In the genomic region with DNA sequence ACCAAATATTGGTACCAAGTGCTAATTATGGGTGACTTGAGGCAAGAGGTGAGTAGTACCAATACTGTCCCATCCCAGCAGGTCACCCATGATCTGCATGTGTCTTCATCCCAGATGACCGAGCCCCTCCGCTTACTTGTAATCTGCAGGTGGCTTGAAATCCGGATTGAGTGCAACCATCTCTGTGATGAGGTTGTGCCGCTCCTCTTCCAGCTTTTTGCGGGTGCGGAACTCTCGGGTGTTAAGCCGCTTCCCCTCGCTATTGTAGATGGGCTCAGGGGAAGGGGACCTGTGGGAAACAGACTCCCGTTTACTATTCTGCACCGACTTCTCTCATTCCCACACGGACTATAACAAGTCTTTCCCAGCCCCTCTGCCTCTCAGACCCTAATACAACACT, we compare ENCODE assay signal across 20 cellular contexts. TPM values are rescaled to one million over a fixed set of nuclear protein-coding genes. Genes with fewer than 3 reads are reported as not detected.
DNase-seq lines count a peak whose midpoint lies in the region; ATAC-seq and TF ChIP-seq lines count a peak whose summit lies in the region.
"Had no signal": no experiment of that assay in that cellular context is flagged by ENCODE, and none has a peak within 500 bp of the region (broad histone marks: within the 10 kb centered on the region; RNA-seq: fewer than 3 reads in every experiment).

No MANE protein-coding gene starts in this region.

- no peak overlapping the region for H3K27ac ChIP-seq in CD4-positive, alpha-beta T cell (ENCODE audit: low read depth, low read length)
- H3K27ac ChIP-seq: heart left ventricle, left ventricle myocardium inferior had no signal

- H3K9me3 Mint-ChIP-seq in activated CD4-positive, alpha-beta memory T cell treated with anti-CD3 and anti-CD28 coated beads, Interleukin-2, amount 10 ng/mL, durations not matched to agents 7 days and 5 days: no peaks in the 10 kb centered on the region
- no peaks in the 10 kb centered on the region for H3K9me3 Mint-ChIP-seq in activated CD4-positive, alpha-beta memory T cell treated with anti-CD3 and anti-CD28 coated beads for 36 hours
- no peaks in the 10 kb centered on the region for H3K9me3 Mint-ChIP-seq in CD4-positive, alpha-beta T cell
- no peaks in the 10 kb centered on the region for H3K9me3 Mint-ChIP-seq in activated naive CD8-positive, alpha-beta T cell treated with anti-CD3 and anti-CD28 coated beads, Interleukin-2, amount 50 U/mL, for 24 hours
- no peaks in the 10 kb centered on the region for H3K9me3 Mint-ChIP-seq in naive thymus-derived CD8-positive, alpha-beta T cell

- H3K9me3 ChIP-seq in CD4-positive, alpha-beta T cell (ENCODE audit: control insufficient read depth, low read length): no peaks in the 10 kb centered on the region
- H3K9me3 ChIP-seq: heart left ventricle, left ventricle myocardium inferior had no signal

- no peaks in the 10 kb centered on the region for H3K27me3 ChIP-seq in CD4-positive, alpha-beta T cell (ENCODE audit: control insufficient read depth, insufficient read depth, low read length)
- H3K27me3 ChIP-seq: heart left ventricle had no signal

- H3K4me1 Mint-ChIP-seq in activated CD4-positive, alpha-beta memory T cell treated with anti-CD3 and anti-CD28 coated beads, Interleukin-2, amount 10 ng/mL, durations not matched to agents 7 days and 5 days: peaks cover 88% of the 10 kb centered on the region
- peaks cover 86% of the 10 kb centered on the region for H3K4me1 Mint-ChIP-seq in activated CD4-positive, alpha-beta memory T cell treated with anti-CD3 and anti-CD28 coated beads for 36 hours (ENCODE audit: low read depth)
- peaks cover 87% of the 10 kb centered on the region for H3K4me1 Mint-ChIP-seq in CD4-positive, alpha-beta T cell (ENCODE audit: low read depth)
- peaks cover 92% of the 10 kb centered on the region for H3K4me1 Mint-ChIP-seq in activated naive CD8-positive, alpha-beta T cell treated with anti-CD3 and anti-CD28 coated beads, Interleukin-2, amount 50 U/mL, for 24 hours
- H3K4me1 Mint-ChIP-seq in naive thymus-derived CD8-positive, alpha-beta T cell: peaks cover 36 to 98% (median 91%) of the 10 kb centered on the region in 4 donors

- H3K4me3 Mint-ChIP-seq in activated CD4-positive, alpha-beta memory T cell treated with anti-CD3 and anti-CD28 coated beads, Interleukin-2, amount 10 ng/mL, durations not matched to agents 7 days and 5 days: no peak overlapping the region
- H3K4me3 Mint-ChIP-seq in activated CD4-positive, alpha-beta memory T cell treated with anti-CD3 and anti-CD28 coated beads for 36 hours: no peak overlapping the region
- H3K4me3 Mint-ChIP-seq in CD4-positive, alpha-beta T cell: no peak overlapping the region
- no peak overlapping the region for H3K4me3 Mint-ChIP-seq in activated naive CD8-positive, alpha-beta T cell treated with anti-CD3 and anti-CD28 coated beads, Interleukin-2, amount 50 U/mL, for 24 hours
- peak overlapping the region in 4 of 10 donors; percentile 16 to 50 (median 40) for H3K4me3 Mint-ChIP-seq in naive thymus-derived CD8-positive, alpha-beta T cell

- H3K27ac Mint-ChIP-seq in activated CD4-positive, alpha-beta memory T cell treated with anti-CD3 and anti-CD28 coated beads, Interleukin-2, amount 10 ng/mL, durations not matched to agents 7 days and 5 days: peak overlapping the region; percentile 1
- H3K27ac Mint-ChIP-seq in activated CD4-positive, alpha-beta memory T cell treated with anti-CD3 and anti-CD28 coated beads for 36 hours: no peak overlapping the region
- H3K27ac Mint-ChIP-seq in CD4-positive, alpha-beta T cell: peak overlapping the region; percentile 92
- H3K27ac Mint-ChIP-seq in activated naive CD8-positive, alpha-beta T cell treated with anti-CD3 and anti-CD28 coated beads, Interleukin-2, amount 50 U/mL, for 24 hours: peak overlapping the region; percentile 36
- H3K27ac Mint-ChIP-seq in naive thymus-derived CD8-positive, alpha-beta T cell: peak overlapping the region in 6 of 10 donors; percentile 11 to 91 (median 66)

- DNase-seq in activated CD4-positive, alpha-beta memory T cell treated with anti-CD3 and anti-CD28 coated beads, Interleukin-2, amount 10 ng/mL, durations not matched to agents 7 days and 5 days: no peak
- no peak for DNase-seq in activated CD4-positive, alpha-beta memory T cell treated with anti-CD3 and anti-CD28 coated beads for 36 hours
- peak in 1 of 10 experiments; percentile 31 for DNase-seq in CD4-positive, alpha-beta T cell
- DNase-seq in activated naive CD8-positive, alpha-beta T cell treated with anti-CD3 and anti-CD28 coated beads, Interleukin-2, amount 50 U/mL, for 24 hours: no peak
- DNase-seq in naive thymus-derived CD8-positive, alpha-beta T cell: no peak
- DNase-seq in SW 1271 (lab: John Stamatoyannopoulos, UW) (no peak), HEK293T (ENCODE audit: extremely low spot score) (no peak)
- DNase-seq: amygdala, dermis blood vessel endothelial cell, heart left ventricle, KBM-7, left ventricle myocardium inferior, MV-4-11, NCI-H1930, NCI-H226, NCI-H82, OCI-M1, retina had no signal

- H3K36me3 Mint-ChIP-seq in activated CD4-positive, alpha-beta memory T cell treated with anti-CD3 and anti-CD28 coated beads, Interleukin-2, amount 10 ng/mL, durations not matched to agents 7 days and 5 days (ENCODE audit: low read depth): peaks cover 94% of the 10 kb centered on the region
- peaks cover 85% of the 10 kb centered on the region for H3K36me3 Mint-ChIP-seq in activated CD4-positive, alpha-beta memory T cell treated with anti-CD3 and anti-CD28 coated beads for 36 hours
- H3K36me3 Mint-ChIP-seq in CD4-positive, alpha-beta T cell (ENCODE audit: low read depth): peaks cover 100% of the 10 kb centered on the region
- peaks cover 89% of the 10 kb centered on the region for H3K36me3 Mint-ChIP-seq in activated naive CD8-positive, alpha-beta T cell treated with anti-CD3 and anti-CD28 coated beads, Interleukin-2, amount 50 U/mL, for 24 hours (ENCODE audit: low read depth)
- peaks cover 27 to 98% (median 63%) of the 10 kb centered on the region in 3 donors for H3K36me3 Mint-ChIP-seq in naive thymus-derived CD8-positive, alpha-beta T cell

- no peak for ATAC-seq in CD4-positive, alpha-beta T cell (ENCODE audit: poor library complexity)
- ATAC-seq in activated naive CD8-positive, alpha-beta T cell treated with anti-CD3 and anti-CD28 coated beads, Interleukin-2, amount 50 U/mL, for 24 hours: no peak
- no peak for ATAC-seq in naive thymus-derived CD8-positive, alpha-beta T cell
- ATAC-seq in SK-N-SH treated with all-trans-retinoic acid at 6 μM for 48 hours: no peak
- ATAC-seq: heart left ventricle, Right ventricle myocardium inferior had no signal

- intact Hi-C loops in activated CD4-positive, alpha-beta memory T cell treated with anti-CD3 and anti-CD28 coated beads for 36 hours (cut with micrococcal nuclease): loop anchor here (10.0 kb wide), 1 partner anchor 455 kb away; a partner anchor contains a TSS
- intact Hi-C loops in CD4-positive, alpha-beta T cell (cut with DNase I, micrococcal nuclease): loop anchor here in 1 of 2 experiments (10.0 kb wide), 1 partner anchor 95 kb away; no protein-coding TSS in a partner anchor

- no peak for TF ChIP-seq CTCF in CD4-positive, alpha-beta T cell (IDR thresholded peaks at IDR 0.05)

- no peaks in the 10 kb centered on the region for H3K27me3 Mint-ChIP-seq in activated CD4-positive, alpha-beta memory T cell treated with anti-CD3 and anti-CD28 coated beads, Interleukin-2, amount 10 ng/mL, durations not matched to agents 7 days and 5 days
- H3K27me3 Mint-ChIP-seq in activated CD4-positive, alpha-beta memory T cell treated with anti-CD3 and anti-CD28 coated beads for 36 hours: no peaks in the 10 kb centered on the region
- H3K27me3 Mint-ChIP-seq in CD4-positive, alpha-beta T cell: no peaks in the 10 kb centered on the region
- no peaks in the 10 kb centered on the region for H3K27me3 Mint-ChIP-seq in activated naive CD8-positive, alpha-beta T cell treated with anti-CD3 and anti-CD28 coated beads, Interleukin-2, amount 50 U/mL, for 24 hours
- H3K27me3 Mint-ChIP-seq in naive thymus-derived CD8-positive, alpha-beta T cell: no peaks in the 10 kb centered on the region

- CTCF ChIA-PET in activated CD4-positive, alpha-beta memory T cell treated with anti-CD3 and anti-CD28 coated beads, Interleukin-2, amount 10 ng/mL, durations not matched to agents 7 days and 5 days (lab: Charles Lee): interaction anchor here (0.7 to 3.2 kb wide), 3 partner anchors 10 to 26 kb away, joined by 3 to 33 read pairs (median 20); a partner anchor contains a TSS
- CTCF ChIA-PET in activated CD4-positive, alpha-beta memory T cell treated with anti-CD3 and anti-CD28 coated beads for 36 hours (lab: Charles Lee): interaction anchor here (1.4 kb wide), 1 partner anchor 26 kb away, joined by 4 read pairs; a partner anchor contains a TSS
- CTCF ChIA-PET in CD4-positive, alpha-beta T cell (lab: Charles Lee): interaction anchor here (1.7 to 3.1 kb wide), 2 partner anchors 27 to 81 kb away, joined by 4 to 20 read pairs; a partner anchor contains a TSS
- CTCF ChIA-PET in HEK293T (lab: Yijun Ruan, JAX): no interaction called here

- POLR2A ChIA-PET in activated CD4-positive, alpha-beta memory T cell treated with anti-CD3 and anti-CD28 coated beads, Interleukin-2, amount 10 ng/mL, durations not matched to agents 7 days and 5 days (lab: Charles Lee): interaction anchor here (0.8 to 10.9 kb wide), 4 partner anchors 7 to 26 kb away, joined by 4 to 197 read pairs (median 13); a partner anchor contains a TSS
- POLR2A ChIA-PET in activated CD4-positive, alpha-beta memory T cell treated with anti-CD3 and anti-CD28 coated beads for 36 hours (lab: Charles Lee): no interaction called here
- POLR2A ChIA-PET in CD4-positive, alpha-beta T cell (lab: Charles Lee): interaction anchor here (1.2 to 12.8 kb wide), 4 partner anchors 5 to 48 kb away, joined by 3 to 596 read pairs (median 363); a partner anchor contains a TSS
- POLR2A ChIA-PET in naive thymus-derived CD8-positive, alpha-beta T cell (lab: Charles Lee): interaction anchor here (0.6 to 45.2 kb wide), 6 partner anchors 1 to 453 kb away, joined by 3 to 2320 read pairs (median 5); a partner anchor contains a TSS
- POLR2A ChIA-PET in HEK293T (lab: Yijun Ruan, JAX): interaction anchor here (1.0 kb wide), 1 partner anchor 8 kb away, joined by 4 read pairs; no protein-coding TSS in a partner anchor

RNA-seq across cellular contexts. Expression of a gene that starts 8.2 kb away (rescaled TPM):
- 100 to 1,000 TPM; 385 to 390 TPM for total RNA-seq in activated CD4-positive, alpha-beta memory T cell treated with anti-CD3 and anti-CD28 coated beads, Interleukin-2, amount 10 ng/mL, durations not matched to agents 7 days and 5 days
- 100 to 1,000 TPM; 323 to 328 TPM for total RNA-seq in activated CD4-positive, alpha-beta memory T cell treated with anti-CD3 and anti-CD28 coated beads for 36 hours
- 1,000 to 10,000 TPM; 1,632 to 1,657 TPM for total RNA-seq in CD4-positive, alpha-beta T cell
- total RNA-seq in naive thymus-derived CD8-positive, alpha-beta T cell: 1,000 to 10,000 TPM; 1,030 to 1,057 TPM
- polyA plus RNA-seq in naive thymus-derived CD8-positive, alpha-beta T cell: 100 to 1,000 TPM in 1 of 3 donors, 10 to 100 TPM in 2; 87.0 to 138 (median 96.6) TPM

RNA-seq across cellular contexts. Expression of a gene that starts 10.3 kb away (rescaled TPM):
- total RNA-seq in activated CD4-positive, alpha-beta memory T cell treated with anti-CD3 and anti-CD28 coated beads, Interleukin-2, amount 10 ng/mL, durations not matched to agents 7 days and 5 days: 1 to 10 TPM; 3.1 to 4.0 TPM
- 1 to 10 TPM in 1 of 2 experiments, under 1 TPM in 1; 0.94 to 1.6 TPM for total RNA-seq in activated CD4-positive, alpha-beta memory T cell treated with anti-CD3 and anti-CD28 coated beads for 36 hours
- 1 to 10 TPM; 5.0 to 6.0 TPM for total RNA-seq in CD4-positive, alpha-beta T cell
- total RNA-seq in naive thymus-derived CD8-positive, alpha-beta T cell: 10 to 100 TPM; 13.0 to 18.4 TPM
- under 1 TPM; 0.09 to 0.50 (median 0.49) TPM for polyA plus RNA-seq in naive thymus-derived CD8-positive, alpha-beta T cell

RNA-seq across cellular contexts. Expression of a gene that starts 26.2 kb away (rescaled TPM):
- total RNA-seq in activated CD4-positive, alpha-beta memory T cell treated with anti-CD3 and anti-CD28 coated beads, Interleukin-2, amount 10 ng/mL, durations not matched to agents 7 days and 5 days: 100 to 1,000 TPM; 179 to 183 TPM
- total RNA-seq in activated CD4-positive, alpha-beta memory T cell treated with anti-CD3 and anti-CD28 coated beads for 36 hours: 1 to 10 TPM; 7.5 to 8.2 TPM
- total RNA-seq in CD4-positive, alpha-beta T cell: 100 to 1,000 TPM; 668 to 672 TPM
- total RNA-seq in naive thymus-derived CD8-positive, alpha-beta T cell: 100 to 1,000 TPM; 679 to 682 TPM
- polyA plus RNA-seq in naive thymus-derived CD8-positive, alpha-beta T cell: 100 to 1,000 TPM; 168 to 253 (median 185) TPM

RNA-seq across cellular contexts. Expression of a gene that starts 32.9 kb away (rescaled TPM):
- total RNA-seq in activated CD4-positive, alpha-beta memory T cell treated with anti-CD3 and anti-CD28 coated beads, Interleukin-2, amount 10 ng/mL, durations not matched to agents 7 days and 5 days: 10 to 100 TPM; 95.6 to 98.0 TPM
- 10 to 100 TPM; 83.3 to 85.8 TPM for total RNA-seq in activated CD4-positive, alpha-beta memory T cell treated with anti-CD3 and anti-CD28 coated beads for 36 hours
- 10 to 100 TPM; 71.9 to 74.1 TPM for total RNA-seq in CD4-positive, alpha-beta T cell
- 100 to 1,000 TPM; 128 to 135 TPM for total RNA-seq in naive thymus-derived CD8-positive, alpha-beta T cell
- polyA plus RNA-seq in naive thymus-derived CD8-positive, alpha-beta T cell: 10 to 100 TPM; 26.6 to 55.5 (median 30.3) TPM

RNA-seq across cellular contexts. Expression of a gene that starts 40.2 kb away (rescaled TPM):
- total RNA-seq in activated CD4-positive, alpha-beta memory T cell treated with anti-CD3 and anti-CD28 coated beads, Interleukin-2, amount 10 ng/mL, durations not matched to agents 7 days and 5 days: 10 to 100 TPM; 32.5 to 33.4 TPM
- total RNA-seq in activated CD4-positive, alpha-beta memory T cell treated with anti-CD3 and anti-CD28 coated beads for 36 hours: 10 to 100 TPM; 31.3 to 32.2 TPM
- total RNA-seq in CD4-positive, alpha-beta T cell: 10 to 100 TPM; 16.4 to 17.7 TPM
- 10 to 100 TPM; 50.7 to 54.1 TPM for total RNA-seq in naive thymus-derived CD8-positive, alpha-beta T cell
- polyA plus RNA-seq in naive thymus-derived CD8-positive, alpha-beta T cell: 10 to 100 TPM; 22.1 to 57.4 (median 36.1) TPM

Comparison
In these comparisons a context has a peak if more than half of its experiments do, and no peak if none do; other contexts are left out.
1. RNA of a gene that starts 26.2 kb away (total RNA-seq): 679 to 682 TPM in naive thymus-derived CD8-positive, alpha-beta T cell, 668 to 672 TPM in CD4-positive, alpha-beta T cell and 179 to 183 TPM in activated CD4-positive, alpha-beta memory T cell treated with anti-CD3 and anti-CD28 coated beads, Interleukin-2, amount 10 ng/mL, durations not matched to agents 7 days and 5 days; 7.5 to 8.2 TPM in activated CD4-positive, alpha-beta memory T cell treated with anti-CD3 and anti-CD28 coated beads for 36 hours; every median in the first group is over 10 times any median in the second.